Comparison of ENCODE assay signal across 8 cellular contexts in genomic region chr6:111992851-111993250, GRCh38.
DNase-seq lines count a peak whose midpoint lies in the region; ATAC-seq, FAIRE-seq and TF ChIP-seq lines count a peak whose summit lies in the region.

No MANE protein-coding gene starts in this region.

- no peak overlapping the region for H3K4me2 ChIP-seq in H9 (ENCODE audit: insufficient read depth, insufficient read length, low read length)

- intact Hi-C loops in CD4-positive, alpha-beta T cell (cut with DNase I, micrococcal nuclease): loop anchor here (1.0 to 10.0 kb wide), 3 partner anchors 20 to 52 kb away; no protein-coding TSS in a partner anchor
- intact Hi-C loops in kidney (cut with DNase I): no loop called here

- H3K9ac ChIP-seq in H9 (ENCODE audit: extremely low read depth, insufficient read length, low read length): no peak overlapping the region
- H3K9ac ChIP-seq in kidney (ENCODE audit: low read length in 2 of 2): no peak overlapping the region

- peak overlapping the region; percentile 88 for H3K27ac Mint-ChIP-seq in CD4-positive, alpha-beta T cell
- peak overlapping the region; percentile 71 for H3K27ac Mint-ChIP-seq in central memory CD8-positive, alpha-beta T cell (ENCODE audit: low read depth)
- H3K27ac Mint-ChIP-seq in H9: no peak overlapping the region

- POLR2A ChIA-PET in CD4-positive, alpha-beta T cell (lab: Charles Lee): interaction anchor here (0.6 to 6.4 kb wide), 18 partner anchors 9 to 389 kb away, joined by 3 to 75 read pairs (median 5); partner anchors contain the start of gene FYN

- FAIRE-seq in kidney (lab: Jason Lieb, UNC): no peak

- H2BK20ac ChIP-seq in H9 (ENCODE audit: low read depth, low read length, poor library complexity, severe bottlenecking): no peak overlapping the region

- H3K4me3 Mint-ChIP-seq in CD4-positive, alpha-beta T cell: peak overlapping the region; percentile 1
- peak overlapping the region; percentile 2 for H3K4me3 Mint-ChIP-seq in central memory CD8-positive, alpha-beta T cell
- H3K4me3 Mint-ChIP-seq in H9: no peak overlapping the region

- WGBS in H9 (ENCODE audit: extremely low coverage, insufficient read length, low lambda C conversion rate): no CpG with 5 or more reads among the region's 4 CpGs

- no peaks in the 10 kb centered on the region for H4K20me1 ChIP-seq in H9 (ENCODE audit: control insufficient read depth, insufficient read depth, insufficient read length)

- peak overlapping the region; percentile 55 for H3K27ac ChIP-seq in CD4-positive, alpha-beta T cell (ENCODE audit: low read depth, low read length)
- H3K27ac ChIP-seq in H9 (ENCODE audit: insufficient read length, low read depth, low read length) (no peak overlapping the region), kidney (ENCODE audit: low read depth in 2 of 2, low read length in 2 of 2) (no peak overlapping the region)

- no peaks in the 10 kb centered on the region for H3K9me3 ChIP-seq in CD4-positive, alpha-beta T cell (ENCODE audit: control insufficient read depth, low read length)
- H3K9me3 ChIP-seq in H9 (ENCODE audit: control insufficient read depth, low read depth, low read length): no peaks in the 10 kb centered on the region
- H3K9me3 ChIP-seq in kidney (ENCODE audit: control insufficient read depth in 1 of 2, low read length in 2 of 2): no peaks in the 10 kb centered on the region

- H2BK120ac ChIP-seq in H9 (ENCODE audit: low read depth, low read length, poor library complexity, severe bottlenecking): no peak overlapping the region

- H3K27me3 Mint-ChIP-seq in CD4-positive, alpha-beta T cell: no peaks in the 10 kb centered on the region
- H3K27me3 Mint-ChIP-seq in central memory CD8-positive, alpha-beta T cell: no peaks in the 10 kb centered on the region
- peaks cover 6% of the 10 kb centered on the region for H3K27me3 Mint-ChIP-seq in H9 (ENCODE audit: low read depth)

- no peak overlapping the region for H2AFZ ChIP-seq in H9 (ENCODE audit: low read length)

- no peak overlapping the region for H2BK5ac ChIP-seq in H9 (ENCODE audit: insufficient read length, low read length)

- no peak overlapping the region for H2AK5ac ChIP-seq in H9 (ENCODE audit: insufficient read length, low read length)

- H2BK12ac ChIP-seq in H9 (ENCODE audit: insufficient read length, low read depth, low read length): no peak overlapping the region

- peaks cover 93% of the 10 kb centered on the region for H3K4me1 Mint-ChIP-seq in CD4-positive, alpha-beta T cell (ENCODE audit: low read depth)
- H3K4me1 Mint-ChIP-seq in central memory CD8-positive, alpha-beta T cell: peaks cover 53% of the 10 kb centered on the region
- H3K4me1 Mint-ChIP-seq in H9: peaks cover 15 to 17% of the 10 kb centered on the region in 2 experiments

- no peak overlapping the region for H3K14ac ChIP-seq in H9 (ENCODE audit: insufficient read depth, low read length)

- no peak overlapping the region for H3K4me3 ChIP-seq in kidney (ENCODE audit: low read length in 2 of 2)

- no peak overlapping the region for H3K56ac ChIP-seq in H9 (ENCODE audit: insufficient read length, low read depth, low read length)

- TF ChIP-seq CTCF in CD4-positive, alpha-beta T cell (IDR thresholded peaks at IDR 0.05): no peak
- TF ChIP-seq CTCF in H9 (conservative IDR thresholded peaks at IDR 0.05) (no peak), kidney (IDR thresholded peaks at IDR 0.05; ENCODE audit: borderline replicate concordance, extremely low read depth, insufficient read depth) (no peak)

- no peak overlapping the region for H4K5ac ChIP-seq in H9 (ENCODE audit: insufficient read length, low read depth, low read length)

- H3K27me3 ChIP-seq in CD4-positive, alpha-beta T cell (ENCODE audit: control insufficient read depth, insufficient read depth, low read length): no peaks in the 10 kb centered on the region
- no peaks in the 10 kb centered on the region for H3K27me3 ChIP-seq in H9 (ENCODE audit: insufficient read depth, low read length)

- H3K4me1 ChIP-seq in H9 (ENCODE audit: insufficient read depth, low read length): no peaks in the 10 kb centered on the region; the same call in 1 of the 2 replicates
- no peaks in the 10 kb centered on the region for H3K4me1 ChIP-seq in kidney (ENCODE audit: control insufficient read depth in 1 of 2, insufficient read depth in 1 of 2, low read depth in 1 of 2, low read length in 2 of 2)

- H3K4ac ChIP-seq in H9 (ENCODE audit: low read depth, low read length): no peak overlapping the region

- no peak overlapping the region for H3K18ac ChIP-seq in H9 (ENCODE audit: insufficient read length, low read depth, low read length)

- H3T11ph ChIP-seq in H9 (ENCODE audit: low read length): no peak overlapping the region

- no peaks in the 10 kb centered on the region for H3K79me2 ChIP-seq in H9 (ENCODE audit: insufficient read depth, low read length)

- CTCF ChIA-PET in CD4-positive, alpha-beta T cell (lab: Charles Lee): interaction anchor here (0.5 to 2.4 kb wide), 12 partner anchors 20 to 283 kb away, joined by 3 to 12 read pairs (median 3); partner anchors contain the start of gene FYN

- H3K79me1 ChIP-seq in H9 (ENCODE audit: insufficient read depth, low read depth, low read length, poor library complexity, severe bottlenecking): no peaks in the 10 kb centered on the region

- no peaks in the 10 kb centered on the region for H3K23me2 ChIP-seq in H9 (ENCODE audit: insufficient read length, low read depth, low read length, poor library complexity, severe bottlenecking)

- H3K9me3 Mint-ChIP-seq in CD4-positive, alpha-beta T cell: no peaks in the 10 kb centered on the region
- H3K9me3 Mint-ChIP-seq in central memory CD8-positive, alpha-beta T cell: no peaks in the 10 kb centered on the region
- H3K9me3 Mint-ChIP-seq in H9: peaks cover 3 to 4% of the 10 kb centered on the region in 2 experiments; a peak in 2 of 5 replicates

- no peak overlapping the region for H3K23ac ChIP-seq in H9 (ENCODE audit: insufficient read length, low read depth, low read length)

- no peaks in the 10 kb centered on the region for H3K36me3 Mint-ChIP-seq in CD4-positive, alpha-beta T cell (ENCODE audit: low read depth)
- no peaks in the 10 kb centered on the region for H3K36me3 Mint-ChIP-seq in central memory CD8-positive, alpha-beta T cell (ENCODE audit: insufficient read depth)
- peaks cover 0 to 4% (median 0%) of the 10 kb centered on the region in 3 experiments; a peak in 2 of 7 replicates for H3K36me3 Mint-ChIP-seq in H9 (ENCODE audit: insufficient read depth in 1 of 3, low read depth in 3 of 3)

- no peaks in the 10 kb centered on the region for H3K36me3 ChIP-seq in kidney (ENCODE audit: control insufficient read depth in 1 of 2, insufficient read depth in 2 of 2, low read length in 2 of 2)

- no peak overlapping the region for H4K91ac ChIP-seq in H9 (ENCODE audit: insufficient read length, low read depth, low read length)

- no peak overlapping the region for H2BK15ac ChIP-seq in H9 (ENCODE audit: low read depth, low read length)

- H4K8ac ChIP-seq in H9 (replicated peaks; ENCODE audit: insufficient read length, low read depth, low read length): no peak overlapping the region

- DNase-seq in CD4-positive, alpha-beta T cell: peak; percentile 22 to 60 (median 48)
- peak; percentile 53 for DNase-seq in T follicular helper cell (ENCODE audit: low read depth)
- no peak for DNase-seq in central memory CD8-positive, alpha-beta T cell (ENCODE audit: low spot score in 2 of 2)
- DNase-seq in H9: no peak
- no peak for DNase-seq in kidney
- no peak for DNase-seq in NCI-H1930 (lab: John Stamatoyannopoulos, UW)

- peak; percentile 64 for ATAC-seq in CD4-positive, alpha-beta T cell (ENCODE audit: poor library complexity)
- ATAC-seq in GM21737 (IDR thresholded peaks at IDR 0.05; ENCODE audit: unreplicated experiment) (peak; percentile 62), HG03135 (IDR thresholded peaks at IDR 0.05; ENCODE audit: unreplicated experiment) (no peak)
- ATAC-seq in central memory CD8-positive, alpha-beta T cell (replicated peaks; ENCODE audit: extremely low read depth, poor library complexity, severe bottlenecking): peak; percentile 40

Comparison
In these comparisons a context has a peak if more than half of its experiments do, and no peak if none do; other contexts are left out.
1. DNase-seq: peak in CD4-positive, alpha-beta T cell (10 of 10) and T follicular helper cell (single experiment); none in central memory CD8-positive, alpha-beta T cell (0 of 2), H9 (single experiment), kidney (single experiment) and NCI-H1930 (0 of 2).
2. H3K27ac Mint-ChIP-seq: peak in CD4-positive, alpha-beta T cell (single experiment) and central memory CD8-positive, alpha-beta T cell (single experiment); none in H9 (0 of 3).
3. H3K4me3 Mint-ChIP-seq: peak in CD4-positive, alpha-beta T cell (single experiment) and central memory CD8-positive, alpha-beta T cell (single experiment); none in H9 (0 of 2).